1 cellular context compared by ENCODE assay signal in the genomic region with DNA sequence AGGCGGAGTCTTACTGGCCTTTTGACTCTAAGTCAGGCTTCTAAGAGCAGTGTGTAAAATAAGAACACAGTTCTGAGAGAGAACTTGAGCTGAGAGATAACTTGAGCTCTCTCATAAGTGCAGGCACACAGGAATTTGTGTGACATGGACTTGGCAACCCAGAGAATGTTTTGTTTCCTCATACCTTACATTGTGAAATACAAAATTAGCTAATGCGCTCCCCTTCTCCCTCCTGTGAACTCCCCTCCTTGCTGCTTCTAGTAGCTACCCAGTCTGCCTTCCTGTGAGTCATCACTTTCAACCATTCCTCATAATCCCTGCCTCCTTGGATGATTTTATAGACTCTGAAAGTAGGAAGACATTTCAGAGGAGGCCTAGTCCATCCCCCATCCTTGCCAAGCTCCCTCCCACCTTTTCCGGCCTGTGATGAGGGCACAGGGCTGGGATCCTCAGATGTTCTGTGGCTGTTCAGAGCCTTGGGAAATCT.
TF ChIP-seq lines count a peak whose summit lies in the region.

No MANE protein-coding gene starts in this region.

TF ChIP-seq in GM23338, 12 proteins besides CTCF, POLR2A, EP300 and RAD21:
- TF ChIP-seq, protein P1, sequence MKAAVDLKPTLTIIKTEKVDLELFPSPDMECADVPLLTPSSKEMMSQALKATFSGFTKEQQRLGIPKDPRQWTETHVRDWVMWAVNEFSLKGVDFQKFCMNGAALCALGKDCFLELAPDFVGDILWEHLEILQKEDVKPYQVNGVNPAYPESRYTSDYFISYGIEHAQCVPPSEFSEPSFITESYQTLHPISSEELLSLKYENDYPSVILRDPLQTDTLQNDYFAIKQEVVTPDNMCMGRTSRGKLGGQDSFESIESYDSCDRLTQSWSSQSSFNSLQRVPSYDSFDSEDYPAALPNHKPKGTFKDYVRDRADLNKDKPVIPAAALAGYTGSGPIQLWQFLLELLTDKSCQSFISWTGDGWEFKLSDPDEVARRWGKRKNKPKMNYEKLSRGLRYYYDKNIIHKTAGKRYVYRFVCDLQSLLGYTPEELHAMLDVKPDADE (IDR thresholded peaks at IDR 0.05): no peak
- TF ChIP-seq, protein P2, sequence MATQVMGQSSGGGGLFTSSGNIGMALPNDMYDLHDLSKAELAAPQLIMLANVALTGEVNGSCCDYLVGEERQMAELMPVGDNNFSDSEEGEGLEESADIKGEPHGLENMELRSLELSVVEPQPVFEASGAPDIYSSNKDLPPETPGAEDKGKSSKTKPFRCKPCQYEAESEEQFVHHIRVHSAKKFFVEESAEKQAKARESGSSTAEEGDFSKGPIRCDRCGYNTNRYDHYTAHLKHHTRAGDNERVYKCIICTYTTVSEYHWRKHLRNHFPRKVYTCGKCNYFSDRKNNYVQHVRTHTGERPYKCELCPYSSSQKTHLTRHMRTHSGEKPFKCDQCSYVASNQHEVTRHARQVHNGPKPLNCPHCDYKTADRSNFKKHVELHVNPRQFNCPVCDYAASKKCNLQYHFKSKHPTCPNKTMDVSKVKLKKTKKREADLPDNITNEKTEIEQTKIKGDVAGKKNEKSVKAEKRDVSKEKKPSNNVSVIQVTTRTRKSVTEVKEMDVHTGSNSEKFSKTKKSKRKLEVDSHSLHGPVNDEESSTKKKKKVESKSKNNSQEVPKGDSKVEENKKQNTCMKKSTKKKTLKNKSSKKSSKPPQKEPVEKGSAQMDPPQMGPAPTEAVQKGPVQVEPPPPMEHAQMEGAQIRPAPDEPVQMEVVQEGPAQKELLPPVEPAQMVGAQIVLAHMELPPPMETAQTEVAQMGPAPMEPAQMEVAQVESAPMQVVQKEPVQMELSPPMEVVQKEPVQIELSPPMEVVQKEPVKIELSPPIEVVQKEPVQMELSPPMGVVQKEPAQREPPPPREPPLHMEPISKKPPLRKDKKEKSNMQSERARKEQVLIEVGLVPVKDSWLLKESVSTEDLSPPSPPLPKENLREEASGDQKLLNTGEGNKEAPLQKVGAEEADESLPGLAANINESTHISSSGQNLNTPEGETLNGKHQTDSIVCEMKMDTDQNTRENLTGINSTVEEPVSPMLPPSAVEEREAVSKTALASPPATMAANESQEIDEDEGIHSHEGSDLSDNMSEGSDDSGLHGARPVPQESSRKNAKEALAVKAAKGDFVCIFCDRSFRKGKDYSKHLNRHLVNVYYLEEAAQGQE (IDR thresholded peaks at IDR 0.05; ENCODE audit: unreplicated experiment): no peak
- TF ChIP-seq ZNF331 (CRISPR knock-in tag; IDR thresholded peaks at IDR 0.05; ENCODE audit: low read depth) (no peak), NANOG (IDR thresholded peaks at IDR 0.05; ENCODE audit: borderline replicate concordance) (no peak), CREB1 (CRISPR knock-in tag; IDR thresholded peaks at IDR 0.05; ENCODE audit: low read depth) (no peak), STAT1 (IDR thresholded peaks at IDR 0.05; ENCODE audit: unreplicated experiment) (no peak), JUNB (IDR thresholded peaks at IDR 0.05; ENCODE audit: unreplicated experiment) (no peak), EZH2 (IDR thresholded peaks at IDR 0.05; ENCODE audit: low read depth, unreplicated experiment) (no peak), POLR2AphosphoS5 (IDR thresholded peaks at IDR 0.05; ENCODE audit: low read depth) (no peak), EZH2phosphoT487 (IDR thresholded peaks at IDR 0.05; ENCODE audit: unreplicated experiment) (no peak), ZNF114 (CRISPR knock-in tag; IDR thresholded peaks at IDR 0.05) (no peak)
- TF ChIP-seq, protein P3, sequence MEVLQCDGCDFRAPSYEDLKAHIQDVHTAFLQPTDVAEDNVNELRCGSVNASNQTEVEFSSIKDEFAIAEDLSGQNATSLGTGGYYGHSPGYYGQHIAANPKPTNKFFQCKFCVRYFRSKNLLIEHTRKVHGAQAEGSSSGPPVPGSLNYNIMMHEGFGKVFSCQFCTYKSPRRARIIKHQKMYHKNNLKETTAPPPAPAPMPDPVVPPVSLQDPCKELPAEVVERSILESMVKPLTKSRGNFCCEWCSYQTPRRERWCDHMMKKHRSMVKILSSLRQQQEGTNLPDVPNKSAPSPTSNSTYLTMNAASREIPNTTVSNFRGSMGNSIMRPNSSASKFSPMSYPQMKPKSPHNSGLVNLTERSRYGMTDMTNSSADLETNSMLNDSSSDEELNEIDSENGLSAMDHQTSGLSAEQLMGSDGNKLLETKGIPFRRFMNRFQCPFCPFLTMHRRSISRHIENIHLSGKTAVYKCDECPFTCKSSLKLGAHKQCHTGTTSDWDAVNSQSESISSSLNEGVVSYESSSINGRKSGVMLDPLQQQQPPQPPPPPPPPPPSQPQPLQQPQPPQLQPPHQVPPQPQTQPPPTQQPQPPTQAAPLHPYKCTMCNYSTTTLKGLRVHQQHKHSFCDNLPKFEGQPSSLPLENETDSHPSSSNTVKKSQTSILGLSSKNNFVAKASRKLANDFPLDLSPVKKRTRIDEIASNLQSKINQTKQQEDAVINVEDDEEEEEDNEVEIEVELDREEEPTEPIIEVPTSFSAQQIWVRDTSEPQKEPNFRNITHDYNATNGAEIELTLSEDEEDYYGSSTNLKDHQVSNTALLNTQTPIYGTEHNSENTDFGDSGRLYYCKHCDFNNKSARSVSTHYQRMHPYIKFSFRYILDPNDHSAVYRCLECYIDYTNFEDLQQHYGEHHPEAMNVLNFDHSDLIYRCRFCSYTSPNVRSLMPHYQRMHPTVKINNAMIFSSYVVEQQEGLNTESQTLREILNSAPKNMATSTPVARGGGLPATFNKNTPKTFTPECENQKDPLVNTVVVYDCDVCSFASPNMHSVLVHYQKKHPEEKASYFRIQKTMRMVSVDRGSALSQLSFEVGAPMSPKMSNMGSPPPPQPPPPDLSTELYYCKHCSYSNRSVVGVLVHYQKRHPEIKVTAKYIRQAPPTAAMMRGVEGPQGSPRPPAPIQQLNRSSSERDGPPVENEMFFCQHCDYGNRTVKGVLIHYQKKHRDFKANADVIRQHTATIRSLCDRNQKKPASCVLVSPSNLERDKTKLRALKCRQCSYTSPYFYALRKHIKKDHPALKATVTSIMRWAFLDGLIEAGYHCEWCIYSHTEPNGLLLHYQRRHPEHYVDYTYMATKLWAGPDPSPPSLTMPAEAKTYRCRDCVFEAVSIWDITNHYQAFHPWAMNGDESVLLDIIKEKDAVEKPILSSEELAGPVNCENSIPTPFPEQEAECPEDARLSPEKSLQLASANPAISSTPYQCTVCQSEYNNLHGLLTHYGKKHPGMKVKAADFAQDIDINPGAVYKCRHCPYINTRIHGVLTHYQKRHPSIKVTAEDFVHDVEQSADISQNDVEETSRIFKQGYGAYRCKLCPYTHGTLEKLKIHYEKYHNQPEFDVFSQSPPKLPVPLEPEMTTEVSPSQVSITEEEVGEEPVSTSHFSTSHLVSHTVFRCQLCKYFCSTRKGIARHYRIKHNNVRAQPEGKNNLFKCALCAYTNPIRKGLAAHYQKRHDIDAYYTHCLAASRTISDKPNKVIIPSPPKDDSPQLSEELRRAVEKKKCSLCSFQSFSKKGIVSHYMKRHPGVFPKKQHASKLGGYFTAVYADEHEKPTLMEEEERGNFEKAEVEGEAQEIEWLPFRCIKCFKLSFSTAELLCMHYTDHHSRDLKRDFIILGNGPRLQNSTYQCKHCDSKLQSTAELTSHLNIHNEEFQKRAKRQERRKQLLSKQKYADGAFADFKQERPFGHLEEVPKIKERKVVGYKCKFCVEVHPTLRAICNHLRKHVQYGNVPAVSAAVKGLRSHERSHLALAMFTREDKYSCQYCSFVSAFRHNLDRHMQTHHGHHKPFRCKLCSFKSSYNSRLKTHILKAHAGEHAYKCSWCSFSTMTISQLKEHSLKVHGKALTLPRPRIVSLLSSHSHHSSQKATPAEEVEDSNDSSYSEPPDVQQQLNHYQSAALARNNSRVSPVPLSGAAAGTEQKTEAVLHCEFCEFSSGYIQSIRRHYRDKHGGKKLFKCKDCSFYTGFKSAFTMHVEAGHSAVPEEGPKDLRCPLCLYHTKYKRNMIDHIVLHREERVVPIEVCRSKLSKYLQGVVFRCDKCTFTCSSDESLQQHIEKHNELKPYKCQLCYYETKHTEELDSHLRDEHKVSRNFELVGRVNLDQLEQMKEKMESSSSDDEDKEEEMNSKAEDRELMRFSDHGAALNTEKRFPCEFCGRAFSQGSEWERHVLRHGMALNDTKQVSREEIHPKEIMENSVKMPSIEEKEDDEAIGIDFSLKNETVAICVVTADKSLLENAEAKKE (CRISPR knock-in tag; IDR thresholded peaks at IDR 0.05): no peak
